22 cellular contexts compared by ENCODE assay signal in the genomic region with DNA sequence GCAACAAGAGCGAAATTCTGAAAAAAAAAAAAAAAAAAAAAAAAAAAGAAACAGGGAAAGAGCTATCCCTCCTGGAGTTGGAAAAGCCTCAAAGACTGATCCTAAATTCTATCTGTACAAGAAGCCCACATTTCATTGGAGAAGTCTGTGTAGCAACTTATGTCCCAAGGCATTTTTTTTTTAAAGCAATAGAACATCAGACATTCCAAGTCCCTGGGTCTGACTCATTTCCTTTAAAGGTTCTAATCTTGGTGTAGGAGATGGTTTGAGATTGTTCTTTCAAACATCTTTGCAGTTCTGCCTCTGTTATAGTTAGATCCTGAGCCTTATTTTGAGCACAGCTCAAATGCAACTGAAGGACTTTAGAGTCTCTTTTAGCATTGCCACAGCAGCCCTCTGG.
DNase-seq lines count a peak whose midpoint lies in the region; ATAC-seq and TF ChIP-seq lines count a peak whose summit lies in the region.
"Had no signal": no experiment of that assay in that cellular context is flagged by ENCODE, and none has a peak within 500 bp of the region (broad histone marks: within the 10 kb centered on the region; RNA-seq: fewer than 3 reads in every experiment).

No MANE protein-coding gene starts in this region.

- H3K4me3 ChIP-seq in choroid plexus epithelial cell (ENCODE audit: low read depth, low read length): no peak overlapping the region
- H3K4me3 ChIP-seq in lower lobe of right lung: no peak overlapping the region
- H3K4me3 ChIP-seq: body of pancreas, coronary artery, gastrocnemius medialis, thyroid gland had no signal

- ATAC-seq in lower lobe of right lung: no peak
- ATAC-seq: body of pancreas; gastrocnemius medialis; HepG2; stimulated activated naive B cell treated with anti-CD40 and anti-IgM and Interleukin-4, amounts not matched to agents 10 μg/mL and 1 μg/mL and 100 μg/mL, for 72 hours had no signal

- DNase-seq in EL (peak; percentile 71), RKO (ENCODE audit: low spot score) (peak; percentile 3), choroid plexus epithelial cell (ENCODE audit: low read depth) (peak; percentile 74), renal cortical epithelial cell (ENCODE audit: low read depth) (peak; percentile 74), OCI-M1 (lab: John Stamatoyannopoulos, UW) (no peak), GM10248 (ENCODE audit: extremely low spot score) (no peak), C1 segment of cervical spinal cord (lab: John Stamatoyannopoulos, UW) (no peak), lower lobe of right lung (no peak)
- DNase-seq: activated CD4-positive, CD25-positive, alpha-beta regulatory T cell treated with anti-CD3 and anti-CD28 coated beads, Interleukin-2, amount 50 U/mL, for 72 hours; activated T-cell treated with anti-CD3 and anti-CD28 coated beads, Interleukin-2, amount 50 U/mL, for 48 hours; AML-193; body of pancreas; COR-L47; gastrocnemius medialis; NCI-H1417 treated with DMSO at 0.1 percent for 48 hours; NCI-H526; SHP77; stimulated activated CD4-positive, alpha-beta T cell treated with anti-CD3 and anti-CD28 coated beads, Interleukin-2, amount 100 ng/mL, for 24 hours; stimulated activated naive B cell treated with anti-CD40 and anti-IgM and Interleukin-4, amounts not matched to agents 10 μg/mL and 1 μg/mL and 100 μg/mL, for 72 hours; thyroid gland had no signal

- no peaks in the 10 kb centered on the region for H3K4me1 ChIP-seq in lower lobe of right lung
- H3K4me1 ChIP-seq: body of pancreas, gastrocnemius medialis, thyroid gland had no signal

- TF ChIP-seq CTCF in choroid plexus epithelial cell (conservative IDR thresholded peaks at IDR 0.05; ENCODE audit: low read depth, low read length): no peak
- TF ChIP-seq CTCF in GM10248 (IDR thresholded peaks at IDR 0.05; ENCODE audit: control extremely low read depth, extremely low read depth, low read depth, missing control alignments): no peak
- TF ChIP-seq CTCF in lower lobe of right lung (IDR thresholded peaks at IDR 0.05): no peak

- intact Hi-C loops in lower lobe of right lung (cut with DNase I): no loop called here

- CTCF ChIA-PET in GM10248 (lab: Yijun Ruan, JAX): interaction anchor here (1.2 kb wide), 1 partner anchor 17 kb away, joined by 3 read pairs; no protein-coding TSS in a partner anchor

- H3K27me3 ChIP-seq in lower lobe of right lung (ENCODE audit: low read depth): no peaks in the 10 kb centered on the region
- H3K27me3 ChIP-seq: body of pancreas, gastrocnemius medialis, thyroid gland had no signal

- no peaks in the 10 kb centered on the region for H3K9me3 ChIP-seq in lower lobe of right lung
- H3K9me3 ChIP-seq: body of pancreas, gastrocnemius medialis, thyroid gland had no signal

- POLR2A ChIA-PET in GM10248 (lab: Yijun Ruan, JAX): no interaction called here

- no peaks in the 10 kb centered on the region for H3K36me3 ChIP-seq in lower lobe of right lung
- H3K36me3 ChIP-seq: gastrocnemius medialis, thyroid gland had no signal

- H3K27ac ChIP-seq in lower lobe of right lung: no peak overlapping the region
- H3K27ac ChIP-seq: body of pancreas, coronary artery, gastrocnemius medialis, thyroid gland had no signal

Comparison
In these comparisons a context has a peak if more than half of its experiments do, and no peak if none do; other contexts are left out.
1. DNase-seq: peak in EL (single experiment), RKO (single experiment), choroid plexus epithelial cell (single experiment) and renal cortical epithelial cell (single experiment); none in OCI-M1 (single experiment), GM10248 (single experiment), C1 segment of cervical spinal cord (0 of 14) and lower lobe of right lung (single experiment).